ENCODE assay signal across 23 cellular contexts in genomic region chr20:53445276-53445675, GRCh38.
"Had no signal": no experiment of that assay in that cellular context is flagged by ENCODE, and none has a peak within 500 bp of the region (broad histone marks: within the 10 kb centered on the region; RNA-seq: fewer than 3 reads in every experiment).

No MANE protein-coding gene starts in this region.

- ATAC-seq: activated CD8-positive, alpha-beta T cell treated with anti-CD3 and anti-CD28 coated beads, Interleukin-2, amount 10 ng/mL, durations not matched to agents 7 days and 5 days; left ventricle myocardium superior; T-cell had no signal

- H3K27ac Mint-ChIP-seq: activated CD4-positive, alpha-beta T cell treated with anti-CD3 and anti-CD28 coated beads, Interleukin-2, amount 10 ng/mL, durations not matched to agents 24 days and 14 days; activated CD8-positive, alpha-beta T cell treated with anti-CD3 and anti-CD28 coated beads, Interleukin-2, amount 10 ng/mL, durations not matched to agents 7 days and 5 days; activated naive CD8-positive, alpha-beta T cell treated with anti-CD3 and anti-CD28 coated beads, Interleukin-2, amount 10 ng/mL, durations not matched to agents 7 days and 5 days; activated T-cell treated with anti-CD3 and anti-CD28 coated beads, Interleukin-2, amount 50 U/mL, for 24 hours; activated T-helper 2 cell treated with anti-CD3 and anti-CD28 coated beads, Interferon-gamma antibody, Interleukin-2, Interleukin-4, amounts not matched to agents 10 μg/mL and 5 μg/mL and 100 μg/mL, durations not matched to agents 14 hours and 24 hours and 36 hours; progenitor cell of endocrine pancreas; stimulated activated naive CD8-positive, alpha-beta T cell treated with anti-CD3 and anti-CD28 coated beads, Interleukin-15, Interleukin-2, amounts not matched to agents 100 ng/mL and 50 ng/mL, for 24 hours; T-cell; type B pancreatic cell had no signal

- H3K27ac ChIP-seq: breast epithelium, suprapubic skin had no signal

- H3K4me1 Mint-ChIP-seq: activated naive CD8-positive, alpha-beta T cell treated with anti-CD3 and anti-CD28 coated beads, Interleukin-2, amount 10 ng/mL, durations not matched to agents 7 days and 5 days; T-cell had no signal

- H3K4me3 ChIP-seq: breast epithelium, suprapubic skin had no signal

- H3K27me3 Mint-ChIP-seq: activated CD4-positive, alpha-beta T cell treated with anti-CD3 and anti-CD28 coated beads, Interleukin-2, amount 10 ng/mL, durations not matched to agents 24 days and 14 days; activated naive CD8-positive, alpha-beta T cell treated with anti-CD3 and anti-CD28 coated beads, Interleukin-2, amount 10 ng/mL, durations not matched to agents 7 days and 5 days; activated T-cell treated with anti-CD3 and anti-CD28 coated beads, Interleukin-2, amount 50 U/mL, for 24 hours; progenitor cell of endocrine pancreas; T-cell; type B pancreatic cell had no signal

- H3K27me3 ChIP-seq: breast epithelium, suprapubic skin had no signal

- H3K36me3 ChIP-seq: breast epithelium, suprapubic skin had no signal

- H3K4me1 ChIP-seq: breast epithelium, suprapubic skin had no signal

- DNase-seq: activated CD4-positive, alpha-beta T cell treated with anti-CD3 and anti-CD28 coated beads, Interleukin-2, amount 10 ng/mL, durations not matched to agents 24 days and 14 days; activated CD8-positive, alpha-beta T cell treated with anti-CD3 and anti-CD28 coated beads, Interleukin-2, amount 10 ng/mL, durations not matched to agents 7 days and 5 days; activated naive CD4-positive, alpha-beta T cell treated with Interleukin-2 at 50 U/mL for 16 hours; activated naive CD8-positive, alpha-beta T cell treated with anti-CD3 and anti-CD28 coated beads, Interleukin-2, amount 10 ng/mL, durations not matched to agents 7 days and 5 days; activated T-cell treated with anti-CD3 and anti-CD28 coated beads, Interleukin-2, amount 50 U/mL, for 24 hours; anterior cingulate cortex; cerebellar nuclear complex; cortex of kidney; erythroblast; foreskin fibroblast; hypothalamus; left ventricle myocardium superior; stimulated activated CD4-positive, alpha-beta T cell treated with anti-CD3 and anti-CD28 coated beads, Interleukin-15, amount 100 ng/mL, for 24 hours; stimulated activated CD4-positive, alpha-beta T cell treated with anti-CD3 and anti-CD28 coated beads, Interleukin-2, amount 100 ng/mL, for 48 hours; T-cell; T-helper 9 cell had no signal

- H3K4me3 Mint-ChIP-seq: activated CD4-positive, alpha-beta T cell treated with anti-CD3 and anti-CD28 coated beads, Interleukin-2, amount 10 ng/mL, durations not matched to agents 24 days and 14 days; activated CD8-positive, alpha-beta T cell treated with anti-CD3 and anti-CD28 coated beads, Interleukin-2, amount 10 ng/mL, durations not matched to agents 7 days and 5 days; activated naive CD8-positive, alpha-beta T cell treated with anti-CD3 and anti-CD28 coated beads, Interleukin-2, amount 10 ng/mL, durations not matched to agents 7 days and 5 days; activated T-cell treated with anti-CD3 and anti-CD28 coated beads, Interleukin-2, amount 50 U/mL, for 24 hours; neural crest cell; stimulated activated naive CD8-positive, alpha-beta T cell treated with anti-CD3 and anti-CD28 coated beads, Interleukin-15, Interleukin-2, amounts not matched to agents 100 ng/mL and 50 ng/mL, for 24 hours; T-cell; type B pancreatic cell had no signal
